12 cellular contexts compared by ENCODE assay signal in genomic region chr10:118173326-118173725, GRCh38.
DNase-seq lines count a peak whose midpoint lies in the region; ATAC-seq and TF ChIP-seq lines count a peak whose summit lies in the region.
"Had no signal": no experiment of that assay in that cellular context is flagged by ENCODE, and none has a peak within 500 bp of the region (broad histone marks: within the 10 kb centered on the region; RNA-seq: fewer than 3 reads in every experiment).

No MANE protein-coding gene starts in this region.

- no peak overlapping the region for H3K27ac ChIP-seq in GM23248
- H3K27ac ChIP-seq: BLaER1 treated with 17β-estradiol and CSF1 and Interleukin-3, amounts not matched to agents 10 nM and 100 nM had no signal

- peak; percentile 20 for DNase-seq in AG20443 (ENCODE audit: low spot score)
- peak; percentile 28 for DNase-seq in GM23248
- peak; percentile 17 for DNase-seq in fibroblast of villous mesenchyme (ENCODE audit: low read depth)
- no peak for DNase-seq in NCI-H524 (lab: John Stamatoyannopoulos, UW)
- DNase-seq in NCI-H187 (lab: John Stamatoyannopoulos, UW): no peak
- DNase-seq: CD4-positive, CD25-positive, alpha-beta regulatory T cell; DMS 273 treated with DMSO at 0.1 percent for 48 hours; KG1 had no signal

- no peak overlapping the region for H3K4me2 ChIP-seq in GM23248 (ENCODE audit: unreplicated experiment)
- H3K4me2 ChIP-seq: BLaER1 treated with 17β-estradiol and CSF1 and Interleukin-3, amounts not matched to agents 10 nM and 100 nM had no signal

- ATAC-seq in GM18870 (IDR thresholded peaks at IDR 0.05; ENCODE audit: unreplicated experiment): no peak
- ATAC-seq in HG02610 (IDR thresholded peaks at IDR 0.05; ENCODE audit: unreplicated experiment): no peak
- ATAC-seq: HCT116 had no signal

- peaks cover 14% of the 10 kb centered on the region for H3K4me1 ChIP-seq in GM23248 (ENCODE audit: insufficient read depth)

- no peaks in the 10 kb centered on the region; the same call in 1 of the 2 replicates for H3K9me2 ChIP-seq in GM23248 (ENCODE audit: insufficient read depth)

- H4K20me1 ChIP-seq in GM23248 (ENCODE audit: insufficient read depth): no peaks in the 10 kb centered on the region
- H4K20me1 ChIP-seq: BLaER1 treated with 17β-estradiol and CSF1 and Interleukin-3, amounts not matched to agents 10 nM and 100 nM had no signal

- H2AFZ ChIP-seq in GM23248: no peak overlapping the region

- WGBS in GM23248 (ENCODE audit: low coverage in 1 of 2, low lambda C conversion rate in 2 of 2, missing lambda C conversion rate in 2 of 2), 2 experiments: 66 to 76% methylated on average over 2 of the region's 2 CpGs

- H3K9ac ChIP-seq in GM23248: no peak overlapping the region
- H3K9ac ChIP-seq: BLaER1 treated with 17β-estradiol and CSF1 and Interleukin-3, amounts not matched to agents 10 nM and 100 nM had no signal

- in situ Hi-C loops in GM23248 (cut with MboI): no loop called here

- H3K36me3 ChIP-seq in GM23248 (ENCODE audit: low read depth): no peaks in the 10 kb centered on the region
- H3K36me3 ChIP-seq: BLaER1 treated with 17β-estradiol and CSF1 and Interleukin-3, amounts not matched to agents 10 nM and 100 nM had no signal

- H3K27me3 ChIP-seq in GM23248 (replicated peaks; ENCODE audit: insufficient read depth): no peaks in the 10 kb centered on the region
- H3K27me3 ChIP-seq: BLaER1 treated with 17β-estradiol and CSF1 and Interleukin-3, amounts not matched to agents 10 nM and 100 nM had no signal

- no peaks in the 10 kb centered on the region for H3F3A ChIP-seq in GM23248 (ENCODE audit: insufficient read depth)

- no peak for TF ChIP-seq CTCF in fibroblast of villous mesenchyme (IDR thresholded peaks at IDR 0.05; ENCODE audit: insufficient read depth, low read depth, low read length)

- no peaks in the 10 kb centered on the region for H3K9me3 ChIP-seq in GM23248 (ENCODE audit: low read depth)

- no peaks in the 10 kb centered on the region for H3K79me2 ChIP-seq in GM23248 (ENCODE audit: insufficient read depth)

- H3K4me3 ChIP-seq in GM23248 (no peak overlapping the region), fibroblast of villous mesenchyme (ENCODE audit: low read depth, low read length) (no peak overlapping the region)
- H3K4me3 ChIP-seq: BLaER1 treated with 17β-estradiol and CSF1 and Interleukin-3, amounts not matched to agents 10 nM and 100 nM had no signal

Comparison
In these comparisons a context has a peak if more than half of its experiments do, and no peak if none do; other contexts are left out.
1. DNase-seq: peak in AG20443 (single experiment), GM23248 (single experiment) and fibroblast of villous mesenchyme (single experiment); none in NCI-H524 (0 of 2) and NCI-H187 (0 of 2).